ENCODE assay signal across 17 cellular contexts in the genomic region with DNA sequence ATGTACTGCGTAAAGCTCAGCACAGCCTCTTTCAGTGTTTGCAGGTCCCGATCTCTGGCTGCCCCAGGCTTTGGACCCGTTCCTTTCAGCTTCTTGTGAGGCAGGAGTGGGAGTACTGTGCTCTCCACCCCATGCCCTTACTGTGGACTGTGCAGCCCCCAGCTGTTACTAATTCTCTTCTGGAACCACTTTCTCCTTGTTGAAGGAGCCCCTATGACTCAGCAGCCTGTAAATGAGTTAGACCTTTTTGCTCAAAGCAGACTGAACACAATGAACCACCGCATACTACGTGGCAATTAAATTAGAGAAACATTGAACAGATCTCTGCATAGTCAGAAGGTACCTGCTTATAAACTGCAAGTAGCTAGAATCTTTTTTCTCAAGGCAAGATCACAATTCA. TPM values are rescaled to one million over a fixed set of nuclear protein-coding genes. Genes with fewer than 3 reads are reported as not detected.
DNase-seq lines count a peak whose midpoint lies in the region; ATAC-seq and TF ChIP-seq lines count a peak whose summit lies in the region.
"Had no signal": no experiment of that assay in that cellular context is flagged by ENCODE, and none has a peak within 500 bp of the region (broad histone marks: within the 10 kb centered on the region; RNA-seq: fewer than 3 reads in every experiment).

No MANE protein-coding gene starts in this region.

- in situ Hi-C loops in astrocyte of the spinal cord (cut with HindIII; ENCODE audit: low sequenced_read_pairs), result no loop called here

- H3K27me3 ChIP-seq in MG63 (no peaks in the 10 kb centered on the region), kidney epithelial cell (ENCODE audit: control insufficient read depth, insufficient read depth, low read length) (no peaks in the 10 kb centered on the region), colonic mucosa (no peaks in the 10 kb centered on the region)
- H3K27me3 ChIP-seq: body of pancreas had no signal

- H3K27me3 Mint-ChIP-seq in activated naive CD8-positive, alpha-beta T cell treated with anti-CD3 and anti-CD28 coated beads, Interleukin-2, amount 50 U/mL, for 24 hours, result peaks cover 7% of the 10 kb centered on the region
- H3K27me3 Mint-ChIP-seq in type B pancreatic cell, result peaks cover 8% of the 10 kb centered on the region

- no peaks in the 10 kb centered on the region for H3K4me1 Mint-ChIP-seq in activated naive CD8-positive, alpha-beta T cell treated with anti-CD3 and anti-CD28 coated beads, Interleukin-2, amount 50 U/mL, for 24 hours
- H3K4me1 Mint-ChIP-seq in type B pancreatic cell (ENCODE audit: unreplicated experiment), result peaks cover 48% of the 10 kb centered on the region

- H3K9me3 ChIP-seq in MG63 (0 out of 2 replicates have a peak, but pooled peaks cover 2% of the 10 kb centered on the region), colonic mucosa (no peaks in the 10 kb centered on the region)
- H3K9me3 ChIP-seq: body of pancreas, heart right ventricle, left ventricle myocardium inferior had no signal

- no peak overlapping the region for H3K4me3 ChIP-seq in MG63
- H3K4me3 ChIP-seq in astrocyte of the spinal cord (ENCODE audit: low read depth, low read length), result no peak overlapping the region
- H3K4me3 ChIP-seq in kidney epithelial cell (ENCODE audit: low read depth, low read length), result no peak overlapping the region
- H3K4me3 ChIP-seq in colonic mucosa, result no peak overlapping the region
- H3K4me3 ChIP-seq: body of pancreas, heart right ventricle, left ventricle myocardium inferior had no signal

- no peak overlapping the region for H3K4me3 Mint-ChIP-seq in activated naive CD8-positive, alpha-beta T cell treated with anti-CD3 and anti-CD28 coated beads, Interleukin-2, amount 50 U/mL, for 24 hours
- H3K4me3 Mint-ChIP-seq in type B pancreatic cell, result no peak overlapping the region
- H3K4me3 Mint-ChIP-seq: activated CD4-positive, alpha-beta memory T cell treated with anti-CD3 and anti-CD28 coated beads for 36 hours; H9; nephron progenitor cell had no signal

- no peaks in the 10 kb centered on the region for H3K9me3 Mint-ChIP-seq in activated naive CD8-positive, alpha-beta T cell treated with anti-CD3 and anti-CD28 coated beads, Interleukin-2, amount 50 U/mL, for 24 hours
- peaks cover 6% of the 10 kb centered on the region for H3K9me3 Mint-ChIP-seq in type B pancreatic cell
- H3K9me3 Mint-ChIP-seq: activated CD4-positive, alpha-beta memory T cell treated with anti-CD3 and anti-CD28 coated beads for 36 hours; H9; nephron progenitor cell had no signal

- intact Hi-C loops in colonic mucosa (cut with DNase I), result no loop called here

- no peak for ATAC-seq in activated naive CD8-positive, alpha-beta T cell treated with anti-CD3 and anti-CD28 coated beads, Interleukin-2, amount 50 U/mL, for 24 hours
- no peak for ATAC-seq in HG03196 (IDR thresholded peaks at IDR 0.05; ENCODE audit: unreplicated experiment)
- ATAC-seq: body of pancreas had no signal

- peak; percentile 56 for DNase-seq in MG63
- DNase-seq in astrocyte of the spinal cord (ENCODE audit: low read depth, low spot score), result peak; percentile 88
- peak; percentile 74 for DNase-seq in kidney epithelial cell (ENCODE audit: low read depth)
- DNase-seq in colonic mucosa, result no peak
- no peak for DNase-seq in activated naive CD8-positive, alpha-beta T cell treated with anti-CD3 and anti-CD28 coated beads, Interleukin-2, amount 50 U/mL, for 24 hours
- no peak for DNase-seq in type B pancreatic cell (ENCODE audit: extremely low spot score, unreplicated experiment)
- DNase-seq: activated CD4-positive, alpha-beta memory T cell treated with anti-CD3 and anti-CD28 coated beads for 36 hours; body of pancreas; COR-L47; H9; heart right ventricle; left ventricle myocardium inferior; NCI-H2081; nephron progenitor cell; SIG-M5; stimulated activated naive CD4-positive, alpha-beta T cell treated with Interleukin-2 at 50 U/mL for 16 hours had no signal

- no peaks in the 10 kb centered on the region for H3K36me3 Mint-ChIP-seq in activated naive CD8-positive, alpha-beta T cell treated with anti-CD3 and anti-CD28 coated beads, Interleukin-2, amount 50 U/mL, for 24 hours (ENCODE audit: low read depth)
- no peaks in the 10 kb centered on the region for H3K36me3 Mint-ChIP-seq in type B pancreatic cell
- H3K36me3 Mint-ChIP-seq: activated CD4-positive, alpha-beta memory T cell treated with anti-CD3 and anti-CD28 coated beads for 36 hours had no signal

- TF ChIP-seq CTCF in astrocyte of the spinal cord (IDR thresholded peaks at IDR 0.05; ENCODE audit: low read depth, low read length), result no peak
- no peak for TF ChIP-seq CTCF in kidney epithelial cell (IDR thresholded peaks at IDR 0.05; ENCODE audit: insufficient read depth, low read length, poor library complexity, severe bottlenecking)
- TF ChIP-seq CTCF in colonic mucosa (IDR thresholded peaks at IDR 0.05), result no peak
- TF ChIP-seq CTCF in type B pancreatic cell (conservative IDR thresholded peaks at IDR 0.05), result no peak

- H3K27ac ChIP-seq in colonic mucosa, result no peak overlapping the region
- H3K27ac ChIP-seq: body of pancreas, heart right ventricle, left ventricle myocardium inferior had no signal

- H3K27ac Mint-ChIP-seq in activated naive CD8-positive, alpha-beta T cell treated with anti-CD3 and anti-CD28 coated beads, Interleukin-2, amount 50 U/mL, for 24 hours, result no peak overlapping the region
- no peak overlapping the region for H3K27ac Mint-ChIP-seq in type B pancreatic cell
- H3K27ac Mint-ChIP-seq: activated CD4-positive, alpha-beta memory T cell treated with anti-CD3 and anti-CD28 coated beads for 36 hours; nephron progenitor cell had no signal

- no peaks in the 10 kb centered on the region for H3K4me1 ChIP-seq in colonic mucosa
- H3K4me1 ChIP-seq: body of pancreas, heart right ventricle had no signal

- H3K36me3 ChIP-seq in MG63 (no peaks in the 10 kb centered on the region), kidney epithelial cell (ENCODE audit: control insufficient read depth, insufficient read depth, low read length) (no peaks in the 10 kb centered on the region), colonic mucosa (no peaks in the 10 kb centered on the region)
- H3K36me3 ChIP-seq: heart right ventricle, left ventricle myocardium inferior had no signal

- no peak overlapping the region for H3K9ac ChIP-seq in colonic mucosa (ENCODE audit: low read depth in 2 of 2, low read length in 2 of 2)

RNA-seq across cellular contexts. Expression of gene SERTM1, which starts 39.0 kb away (rescaled TPM):
- not detected in 2 replicates for total RNA-seq in MG63 (2014; rRNA removed; shearing (Covaris generic); ENCODE audit: low replicate concordance)
- total RNA-seq in kidney epithelial cell, result not detected in 2 replicates
- under 1 TPM in 1 of 2 donors, not detected in 1; 0.11 TPM for total RNA-seq in colonic mucosa
- 0.62 and 6.5 TPM in 2 replicates for total RNA-seq in type B pancreatic cell (ENCODE audit: low replicate concordance)
- total RNA-seq: activated CD4-positive, alpha-beta memory T cell treated with anti-CD3 and anti-CD28 coated beads for 36 hours had no signal

Comparison
In these comparisons a context has a peak if more than half of its experiments do, and no peak if none do; other contexts are left out.
1. DNase-seq: peak in MG63 (single experiment), astrocyte of the spinal cord (single experiment) and kidney epithelial cell (single experiment); none in colonic mucosa (single experiment), activated naive CD8-positive, alpha-beta T cell treated with anti-CD3 and anti-CD28 coated beads, Interleukin-2, amount 50 U/mL, for 24 hours (single experiment) and type B pancreatic cell (single experiment).